Comparison of ENCODE assay signal across 8 cellular contexts in genomic region chrX:103310592-103311400, GRCh38. TPM values are rescaled to one million over a fixed set of nuclear protein-coding genes. Genes with fewer than 3 reads are reported as not detected.
DNase-seq lines count a peak whose midpoint lies in the region; ATAC-seq, FAIRE-seq and TF ChIP-seq lines count a peak whose summit lies in the region.

Gene BEX2 (minus strand): TSS chrX:103310990. CDS start chrX:103309976, 1,014 bp downstream.

- H4K20me1 ChIP-seq in HepG2 (ENCODE audit: insufficient read depth, low read length) = no peaks in the 10 kb centered on the region

- intact Hi-C loops in HepG2 (cut with micrococcal nuclease; ENCODE audit: unreplicated experiment) = no loop called here

- no TSS peak for BruUV-seq in HepG2 (replicated peaks; lab: Mats Ljungman, UMichigan)

- no peak within 1 kb of the TSS for H2AFZ ChIP-seq in HepG2 (ENCODE audit: low read length)

- no peak for TF ChIP-seq POLR2A in HepG2 (IDR thresholded peaks at IDR 0.05; ENCODE audit: insufficient read depth in 1 of 2, low read depth in 2 of 2, low read length in 2 of 2)

- ATAC-seq in HG02610 (IDR thresholded peaks at IDR 0.05; ENCODE audit: unreplicated experiment) (peak; percentile 98), HepG2 (peak; percentile 61)

- H3K4me3 ChIP-seq in GM12865 (ENCODE audit: low read depth, low read length) = peak within 1 kb of the TSS; percentile 41
- peak within 1 kb of the TSS in 2 of 3 experiments; percentile 27 to 43; a peak in 3 of 6 replicates for H3K4me3 ChIP-seq in HepG2 (replicated peaks in 1 of 3; ENCODE audit: insufficient read depth in 1 of 3, low read depth in 2 of 3, low read length in 3 of 3)

- TF ChIP-seq CTCF in GM12865 (IDR thresholded peaks at IDR 0.05; ENCODE audit: insufficient read depth, low read depth, low read length, missing control alignments) (no peak), HepG2 (CRISPR knock-in tag; IDR thresholded peaks at IDR 0.05) (no peak)

- peak within 1 kb of the TSS; percentile 61 for H3K4me2 ChIP-seq in HepG2 (ENCODE audit: low read depth, low read length)

- H3K4me1 ChIP-seq in HepG2 (ENCODE audit: insufficient read depth, low read length) = no peaks in the 10 kb centered on the region

- in situ Hi-C loops in HepG2 (cut with HindIII; ENCODE audit: extremely low pct_ligation_motif_present, low pct_unique_long_range_greater_than_20kb) = no loop called here

- WGBS in HepG2 (ENCODE audit: low lambda C conversion rate) = 3% methylated on average over 10 of the region's 51 CpGs

- POLR2A ChIA-PET in HepG2 (lab: Yijun Ruan, JAX) = no interaction called here

- DNase-seq in GM12865 (ENCODE audit: low read depth) (peak; percentile 56), NCI-H187 treated with DMSO at 0.1 percent for 48 hours (lab: John Stamatoyannopoulos, UW) (peak; percentile 4), HepG2 (ENCODE audit: low spot score) (no peak), RKO (ENCODE audit: low spot score) (no peak)
- DNase-seq in activated CD4-positive, alpha-beta T cell treated with anti-CD3 and anti-CD28 coated beads for 4 hours = peak; percentile 82 to 85
- DNase-seq in stimulated activated CD4-positive, alpha-beta T cell treated with anti-CD3 and anti-CD28 coated beads, Interleukin-4, amount 100 ng/mL, for 1 hour = peak; percentile 86

- FAIRE-seq in HepG2 (lab: Jason Lieb, UNC) = no peak

- H3K9ac ChIP-seq in HepG2 (ENCODE audit: insufficient read depth, low read depth, low read length) = no peak within 1 kb of the TSS

- no peaks in the 10 kb centered on the region for H3K79me2 ChIP-seq in HepG2 (ENCODE audit: insufficient read depth, low read length)

- no peaks in the 10 kb centered on the region for H3K36me3 ChIP-seq in HepG2 (replicated peaks in 1 of 2; ENCODE audit: control insufficient read depth in 1 of 2, insufficient read depth in 2 of 2, low read length in 2 of 2)

- no peaks in the 10 kb centered on the region for H3K27me3 ChIP-seq in HepG2 (ENCODE audit: control insufficient read depth in 1 of 2, insufficient read depth in 2 of 2, low read length in 2 of 2)

- CTCF ChIA-PET in HepG2 (lab: Yijun Ruan, JAX; ENCODE audit: low intra/inter-chr PET ratio, low total read pairs) = no interaction called here

- TF ChIP-seq RAD21 in HepG2 (CRISPR knock-in tag; IDR thresholded peaks at IDR 0.05) = no peak

- H3K27ac ChIP-seq in cingulate gyrus (ENCODE audit: low read depth, low read length) (peak within 1 kb of the TSS; percentile 40), HepG2 (ENCODE audit: extremely low read length, insufficient read depth, low read length) (no peak within 1 kb of the TSS)

- TF ChIP-seq EP300 in HepG2 (IDR thresholded peaks at IDR 0.05; ENCODE audit: low read depth in 2 of 2, low read length in 2 of 2) = no peak
- no peak for TF ChIP-seq EP300 in HepG2 (CRISPR knock-in tag; IDR thresholded peaks at IDR 0.05; ENCODE audit: borderline replicate concordance)

- no peaks in the 10 kb centered on the region for H3K9me3 ChIP-seq in HepG2 (ENCODE audit: low read length)

TF ChIP-seq in HepG2, 621 proteins besides CTCF, POLR2A, EP300 and RAD21:
- TF ChIP-seq ZNF367 (CRISPR knock-in tag; IDR thresholded peaks at IDR 0.05; ENCODE audit: borderline replicate concordance) (no peak), USF2 (IDR thresholded peaks at IDR 0.05; ENCODE audit: low read depth, low read length) (peak; percentile 49; the same call in 1 of the 2 replicates), USF2 (CRISPR knock-in tag; IDR thresholded peaks at IDR 0.05; ENCODE audit: borderline replicate concordance) (peak; percentile 54; the same call in 1 of the 2 replicates)

RNA-seq across cellular contexts. Expression of gene BEX2, which starts in this region (rescaled TPM):
- 0.46 TPM in 2 replicates for total RNA-seq in HepG2 (2016; rRNA removed; fragmentation: Illumina TruSeq; extraction: Trizol)
- total RNA-seq in HepG2 (2016; cell fraction: cytosol; rRNA removed; fragmentation: Illumina TruSeq; extraction: Trizol; ENCODE audit: low read depth) = not detected in 2 replicates
- total RNA-seq in HepG2 (2016; cell fraction: insoluble cytoplasmic fraction; rRNA removed; fragmentation: Illumina TruSeq; extraction: Trizol) = 0.30 and 0.51 TPM in 2 replicates
- total RNA-seq in HepG2 (2016; cell fraction: membrane; rRNA removed; fragmentation: Illumina TruSeq; extraction: Trizol) = 0.28 TPM in 1 of 2 replicates, not detected in the other
- 0.60 TPM in 1 of 2 replicates, not detected in the other for total RNA-seq in HepG2 (2016; cell fraction: nucleus; rRNA removed; fragmentation: Illumina TruSeq; extraction: Trizol)
- polyA plus RNA-seq in HepG2 (2011; rRNA removed) = 0.54 TPM in 2 replicates
- 0.39 and 0.97 TPM in 2 replicates for polyA plus RNA-seq in HepG2 (2011; cell fraction: cytosol; rRNA removed)
- polyA plus RNA-seq in HepG2 (2011; cell fraction: nucleus; rRNA removed) = 0.18 and 0.43 TPM in 2 replicates
- 0.86 and 2.0 TPM in 2 replicates for polyA plus RNA-seq in HepG2 (2012)
- 0.16 TPM in 1 of 2 replicates, not detected in the other for polyA plus RNA-seq in HepG2 (2016; cell fraction: cytosol; fragmentation: Illumina TruSeq; extraction: Trizol; ENCODE audit: low read depth)
- 0.81 TPM in 1 of 2 replicates, not detected in the other for polyA plus RNA-seq in HepG2 (2016; cell fraction: insoluble cytoplasmic fraction; fragmentation: Illumina TruSeq; extraction: Trizol; ENCODE audit: low read depth)
- not detected in 2 replicates for polyA plus RNA-seq in HepG2 (2016; cell fraction: membrane; fragmentation: Illumina TruSeq; extraction: Trizol; ENCODE audit: low read depth)
- polyA plus RNA-seq in HepG2 (2016; cell fraction: nucleus; fragmentation: Illumina TruSeq; extraction: Trizol; ENCODE audit: insufficient read depth, low read depth) = not detected in 2 replicates
- not detected in 2 replicates for polyA minus RNA-seq in HepG2 (2011; rRNA and poly(A)+ RNA removed; ENCODE audit: low replicate concordance)
- polyA minus RNA-seq in HepG2 (2011; cell fraction: cytosol; rRNA and poly(A)+ RNA removed) = not detected in 2 replicates
- polyA minus RNA-seq in HepG2 (2011; cell fraction: nucleus; rRNA and poly(A)+ RNA removed) = 0.77 and 1.4 TPM in 2 replicates

Comparison
In these comparisons a context has a peak if more than half of its experiments do, and no peak if none do; other contexts are left out.
1. DNase-seq: peak in GM12865 (single experiment), NCI-H187 treated with DMSO at 0.1 percent for 48 hours (single experiment), activated CD4-positive, alpha-beta T cell treated with anti-CD3 and anti-CD28 coated beads for 4 hours (2 of 2) and stimulated activated CD4-positive, alpha-beta T cell treated with anti-CD3 and anti-CD28 coated beads, Interleukin-4, amount 100 ng/mL, for 1 hour (single experiment); none in HepG2 (single experiment) and RKO (single experiment).